In genomic region chr22:44221710-44222475, GRCh38 we compare ENCODE assay signal across 30 cellular contexts. TPM values are rescaled to one million over a fixed set of nuclear protein-coding genes. Genes with fewer than 3 reads are reported as not detected.
"Had no signal": no experiment of that assay in that cellular context is flagged by ENCODE, and none has a peak within 500 bp of the region (broad histone marks: within the 10 kb centered on the region; RNA-seq: fewer than 3 reads in every experiment).

No MANE protein-coding gene starts in this region.

- H3K4me1 Mint-ChIP-seq: activated CD4-positive, alpha-beta T cell treated with anti-CD3 and anti-CD28 coated beads, Interleukin-2, amount 10 ng/mL, durations not matched to agents 24 days and 14 days; activated T-helper 17 cell treated with anti-CD3 and anti-CD28 coated beads, Interleukin-2, amount 50 U/mL, for 72 hours; nephron; stimulated activated memory B cell treated with anti-CD40 and anti-IgM and Interleukin-4, amounts not matched to agents 10 μg/mL and 1 μg/mL and 100 μg/mL, for 72 hours had no signal

- H3K36me3 ChIP-seq: esophagus squamous epithelium, left lung, lower lobe of right lung, neutrophil, ovary, sigmoid colon, stomach, thyroid gland, WERI-Rb-1 had no signal

- H3K27ac Mint-ChIP-seq: activated CD4-positive, alpha-beta memory T cell treated with anti-CD3 and anti-CD28 coated beads for 36 hours; activated CD4-positive, alpha-beta T cell treated with anti-CD3 and anti-CD28 coated beads, Interleukin-2, amount 10 ng/mL, durations not matched to agents 24 days and 14 days; activated T-helper 17 cell treated with anti-CD3 and anti-CD28 coated beads, Interleukin-2, amount 50 U/mL, for 72 hours; dendritic cell treated with granulocyte-macrophage colony-stimulating factor and Interleukin-4, amounts not matched to agents 40 ng/mL and 50 ng/mL, for 4 days; nephron; progenitor cell of endocrine pancreas; stimulated activated memory B cell treated with anti-CD40 and anti-IgM and Interleukin-4, amounts not matched to agents 10 μg/mL and 1 μg/mL and 100 μg/mL, for 72 hours; T-helper 17 cell had no signal

- ATAC-seq: activated T-cell treated with anti-CD3 and anti-CD28 coated beads, Interleukin-2, amount 50 U/mL, for 4 hours; activated T-helper 17 cell treated with anti-CD3 and anti-CD28 coated beads, Interleukin-2, amount 50 U/mL, for 72 hours; left lung; lower lobe of right lung; stimulated activated memory B cell treated with anti-CD40 and anti-IgM and Interleukin-4, amounts not matched to agents 10 μg/mL and 1 μg/mL and 100 μg/mL, for 72 hours; T-helper 17 cell had no signal

- H3K9me3 Mint-ChIP-seq: activated CD4-positive, alpha-beta T cell treated with anti-CD3 and anti-CD28 coated beads, Interleukin-2, amount 10 ng/mL, durations not matched to agents 24 days and 14 days; activated T-cell treated with anti-CD3 and anti-CD28 coated beads, Interleukin-2, amount 50 U/mL, for 4 hours; activated T-helper 17 cell treated with anti-CD3 and anti-CD28 coated beads, Interleukin-2, amount 50 U/mL, for 72 hours; dendritic cell treated with granulocyte-macrophage colony-stimulating factor and Interleukin-4, amounts not matched to agents 40 ng/mL and 50 ng/mL, for 4 days had no signal

- H3K27ac ChIP-seq: esophagus squamous epithelium, left lung, lower lobe of right lung, neutrophil, ovary, sigmoid colon, stomach, thyroid gland, WERI-Rb-1 had no signal

- H3K36me3 Mint-ChIP-seq: activated CD4-positive, alpha-beta memory T cell treated with anti-CD3 and anti-CD28 coated beads for 36 hours; stimulated activated memory B cell treated with anti-CD40 and anti-IgM and Interleukin-4, amounts not matched to agents 10 μg/mL and 1 μg/mL and 100 μg/mL, for 72 hours had no signal

- H3K4me3 Mint-ChIP-seq: activated CD4-positive, alpha-beta memory T cell treated with anti-CD3 and anti-CD28 coated beads for 36 hours; activated CD4-positive, alpha-beta T cell treated with anti-CD3 and anti-CD28 coated beads, Interleukin-2, amount 10 ng/mL, durations not matched to agents 24 days and 14 days; activated T-cell treated with anti-CD3 and anti-CD28 coated beads, Interleukin-2, amount 50 U/mL, for 4 hours; activated T-helper 17 cell treated with anti-CD3 and anti-CD28 coated beads, Interleukin-2, amount 50 U/mL, for 72 hours; dendritic cell treated with granulocyte-macrophage colony-stimulating factor and Interleukin-4, amounts not matched to agents 40 ng/mL and 50 ng/mL, for 4 days; nephron; stimulated activated memory B cell treated with anti-CD40 and anti-IgM and Interleukin-4, amounts not matched to agents 10 μg/mL and 1 μg/mL and 100 μg/mL, for 72 hours; T-helper 17 cell had no signal

- H3K9me3 ChIP-seq: left lung, lower lobe of right lung, neutrophil, sigmoid colon, stomach, thyroid gland had no signal

- H3K4me3 ChIP-seq: esophagus squamous epithelium, left lung, lower lobe of right lung, ovary, sigmoid colon, stomach, thyroid gland had no signal

- H3K27me3 ChIP-seq: ovary, sigmoid colon, thyroid gland had no signal

- H3K4me1 ChIP-seq: left lung, lower lobe of right lung, sigmoid colon, stomach, thyroid gland had no signal

- DNase-seq: activated CD4-positive, alpha-beta memory T cell treated with anti-CD3 and anti-CD28 coated beads for 36 hours; activated CD4-positive, alpha-beta T cell treated with anti-CD3 and anti-CD28 coated beads, Interleukin-2, amount 10 ng/mL, durations not matched to agents 24 days and 14 days; activated CD4-positive, CD25-positive, alpha-beta regulatory T cell treated with anti-CD3 and anti-CD28 coated beads, Interleukin-2, amount 50 U/mL, for 72 hours; activated gamma-delta T cell treated with Interleukin-2 at 50 U/mL for 16 hours; activated naive CD4-positive, alpha-beta T cell treated with anti-CD3 and anti-CD28 coated beads, Interleukin-2, amount 50 U/mL, for 16 hours; activated T-cell treated with anti-CD3 and anti-CD28 coated beads, Interleukin-2, amount 50 U/mL, for 4 hours; amniotic stem cell; central memory CD4-positive, alpha-beta T cell; esophagus squamous epithelium; foreskin melanocyte; left lung; lower lobe of right lung; ovary; retina; sigmoid colon; small intestine; stimulated activated CD4-positive, alpha-beta T cell treated with anti-CD3 and anti-CD28 coated beads, Interleukin-4, amount 100 ng/mL, for 24 hours; stomach; SW 1271; T-helper 17 cell; T1000; thyroid gland; WERI-Rb-1 had no signal

RNA-seq across cellular contexts. Expression of gene PARVG, which starts 41.2 kb away (rescaled TPM):
- total RNA-seq: glomerular endothelial cell, progenitor cell of endocrine pancreas had no signal
